ENCODE assay signal across 8 cellular contexts in the genomic region with DNA sequence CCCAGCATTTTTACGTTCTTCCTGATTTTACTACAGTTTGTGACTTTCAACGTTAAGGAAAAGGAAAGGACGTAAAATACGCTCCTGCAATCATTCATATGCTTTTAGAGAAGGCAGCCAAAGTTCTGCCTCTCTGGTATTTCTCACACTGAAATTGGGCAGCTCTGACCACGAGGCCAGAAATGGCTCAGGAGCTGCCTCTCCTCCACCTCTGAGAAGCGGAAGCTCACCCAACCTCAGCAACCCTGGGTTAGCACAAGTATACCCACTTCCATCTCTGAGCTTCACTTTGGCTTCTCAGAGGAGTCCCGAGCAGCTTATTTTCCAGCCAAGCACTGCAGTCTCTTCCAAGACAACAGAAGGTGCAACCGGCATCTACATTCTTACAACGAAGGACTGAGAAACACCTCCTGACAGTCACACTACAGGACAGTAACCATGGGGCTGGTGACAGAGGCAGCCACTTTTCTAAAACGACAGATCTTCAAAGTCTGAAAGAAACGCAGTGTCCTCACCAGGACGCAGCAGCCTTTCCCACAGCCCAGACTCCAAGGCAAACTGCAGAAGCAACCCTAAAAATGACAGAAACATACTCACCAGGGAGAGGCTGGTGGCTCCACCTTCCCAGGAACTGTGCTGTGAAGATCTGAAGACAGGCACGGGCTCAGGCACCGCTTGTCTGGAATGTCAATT.
DNase-seq lines count a peak whose midpoint lies in the region; ATAC-seq and TF ChIP-seq lines count a peak whose summit lies in the region.
"Not testable (repeated sequence)": the region's sequence is repeated elsewhere in the genome, so short reads cannot be mapped to it uniquely, and the experiment has no call there.

No MANE protein-coding gene starts in this region.

- H3K4me3 Mint-ChIP-seq in CD8-positive, alpha-beta T cell: peak overlapping the region; percentile 3
- peak overlapping the region; percentile 69 for H3K4me3 Mint-ChIP-seq in T-helper 17 cell
- peak overlapping the region in 1 of 8 donors; percentile 20 for H3K4me3 Mint-ChIP-seq in naive B cell
- peak overlapping the region in 1 of 2 donors; percentile 46 for H3K4me3 Mint-ChIP-seq in stimulated activated naive CD8-positive, alpha-beta T cell treated with anti-CD3 and anti-CD28 coated beads, Interleukin-15, amount 100 ng/mL, for 72 hours

- H3K9me3 Mint-ChIP-seq in CD8-positive, alpha-beta T cell; naive B cell; stimulated activated naive CD8-positive, alpha-beta T cell treated with anti-CD3 and anti-CD28 coated beads, Interleukin-15, amount 100 ng/mL, for 72 hours: not testable (repeated sequence)

- TF ChIP-seq CTCF in CD8-positive, alpha-beta T cell (IDR thresholded peaks at IDR 0.05); astrocyte of the cerebellum (IDR thresholded peaks at IDR 0.05; ENCODE audit: low read depth, low read length, missing control alignments); foreskin keratinocyte (conservative IDR thresholded peaks at IDR 0.05): not testable (repeated sequence)

- not testable (repeated sequence) for H3K27ac Mint-ChIP-seq in CD8-positive, alpha-beta T cell; naive B cell; stimulated activated naive CD8-positive, alpha-beta T cell treated with anti-CD3 and anti-CD28 coated beads, Interleukin-15, amount 100 ng/mL, for 72 hours
- peak overlapping the region; percentile 32 for H3K27ac Mint-ChIP-seq in T-helper 17 cell

- peak; percentile 43 for ATAC-seq in CD8-positive, alpha-beta T cell
- ATAC-seq in GM21723 (IDR thresholded peaks at IDR 0.05; ENCODE audit: unreplicated experiment): peak; percentile 29
- ATAC-seq in HG03460 (IDR thresholded peaks at IDR 0.05; ENCODE audit: unreplicated experiment): peak; percentile 46
- ATAC-seq in T-helper 17 cell: peak; percentile 56
- ATAC-seq in foreskin keratinocyte: peak; percentile 21
- ATAC-seq in naive B cell (ENCODE audit: low read depth in 2 of 2): peak; percentile 65 to 71
- peak; percentile 73 for ATAC-seq in stimulated activated naive CD8-positive, alpha-beta T cell treated with anti-CD3 and anti-CD28 coated beads, Interleukin-15, amount 100 ng/mL, for 72 hours

- DNase-seq in CD8-positive, alpha-beta T cell: peak in 1 of 7 experiments; percentile 31
- not testable (repeated sequence) for DNase-seq in T-helper 17 cell; astrocyte of the cerebellum (ENCODE audit: low read depth); foreskin keratinocyte; naive B cell
- peak in 1 of 2 donors; percentile 38 for DNase-seq in stimulated activated naive CD8-positive, alpha-beta T cell treated with anti-CD3 and anti-CD28 coated beads, Interleukin-15, amount 100 ng/mL, for 72 hours

- not testable (repeated sequence) for H3K4me1 Mint-ChIP-seq in CD8-positive, alpha-beta T cell (ENCODE audit: low read depth); T-helper 17 cell; naive B cell; stimulated activated naive CD8-positive, alpha-beta T cell treated with anti-CD3 and anti-CD28 coated beads, Interleukin-15, amount 100 ng/mL, for 72 hours

- H3K4me3 ChIP-seq in CD8-positive, alpha-beta T cell (ENCODE audit: low read depth, low read length): not testable (repeated sequence)
- H3K4me3 ChIP-seq in astrocyte of the cerebellum (ENCODE audit: low read depth, low read length): peak overlapping the region; percentile 46

- in situ Hi-C loops in astrocyte of the cerebellum (cut with HindIII; ENCODE audit: low sequenced_read_pairs): not testable (repeated sequence)

- H3K4me1 ChIP-seq in CD8-positive, alpha-beta T cell (ENCODE audit: insufficient read depth, low read length); foreskin keratinocyte: not testable (repeated sequence)

- intact Hi-C loops in CD8-positive, alpha-beta T cell (cut with DNase I, micrococcal nuclease): not testable (repeated sequence)

- CTCF ChIA-PET in CD8-positive, alpha-beta T cell (lab: Charles Lee): not testable (repeated sequence)

- not testable (repeated sequence) for H3K27ac ChIP-seq in CD8-positive, alpha-beta T cell (ENCODE audit: low read depth, low read length); foreskin keratinocyte

- not testable (repeated sequence) for H3K27me3 ChIP-seq in CD8-positive, alpha-beta T cell (ENCODE audit: insufficient read depth, low read length); foreskin keratinocyte

- H3K36me3 ChIP-seq in CD8-positive, alpha-beta T cell (ENCODE audit: insufficient read depth, low read length): not testable (repeated sequence)

- H3K36me3 Mint-ChIP-seq in CD8-positive, alpha-beta T cell; T-helper 17 cell (ENCODE audit: low read depth); naive B cell: not testable (repeated sequence)

- not testable (repeated sequence) for H3K27me3 Mint-ChIP-seq in CD8-positive, alpha-beta T cell (ENCODE audit: low read depth); T-helper 17 cell; naive B cell; stimulated activated naive CD8-positive, alpha-beta T cell treated with anti-CD3 and anti-CD28 coated beads, Interleukin-15, amount 100 ng/mL, for 72 hours

- not testable (repeated sequence) for H3K9me3 ChIP-seq in CD8-positive, alpha-beta T cell (ENCODE audit: low read length); T-helper 17 cell (ENCODE audit: control insufficient read depth, low read length, poor library complexity, severe bottlenecking)

- POLR2A ChIA-PET in CD8-positive, alpha-beta T cell (lab: Charles Lee): not testable (repeated sequence)

Comparison
In these comparisons a context has a peak if more than half of its experiments do, and no peak if none do; other contexts are left out.
1. ATAC-seq: peak in every context shown above with its lines; median percentile 73 in stimulated activated naive CD8-positive, alpha-beta T cell treated with anti-CD3 and anti-CD28 coated beads, Interleukin-15, amount 100 ng/mL, for 72 hours; 68 in naive B cell; 56 in T-helper 17 cell; 46 in HG03460; 43 in CD8-positive, alpha-beta T cell; 29 in GM21723; 21 in foreskin keratinocyte.